ENCODE assay signal across 8 cellular contexts in genomic region chr4:55409468-55410171, GRCh38. TPM values are rescaled to one million over a fixed set of nuclear protein-coding genes. Genes with fewer than 3 reads are reported as not detected.
DNase-seq lines count a peak whose midpoint lies in the region; ATAC-seq and TF ChIP-seq lines count a peak whose summit lies in the region.

No MANE protein-coding gene starts in this region.

- peaks cover 84% of the 10 kb centered on the region for H3K36me3 ChIP-seq in HUES64 (ENCODE audit: insufficient read depth, low read length)
- peaks cover 0 to 80% (median 33%) of the 10 kb centered on the region in 6 donors for H3K36me3 ChIP-seq in spleen

- intact Hi-C loops in spleen (cut with DNase I; ENCODE audit: low total_unique reads): no loop called here

- peaks cover 27% of the 10 kb centered on the region for H3K4me1 Mint-ChIP-seq in stimulated activated naive CD8-positive, alpha-beta T cell treated with anti-CD3 and anti-CD28 coated beads, Interleukin-15, amount 100 ng/mL, for 72 hours

- WGBS in HUES64: 81% methylated on average over 10 of the region's 10 CpGs
- 53 to 63% (median 61%) methylated on average over 10 of the region's 10 CpGs for WGBS in spleen, 5 donors

- TF ChIP-seq POLR2A in spleen (IDR thresholded peaks at IDR 0.05): no peak

- H3K4me3 ChIP-seq in HUES64 (ENCODE audit: low read length): no peak overlapping the region
- H3K4me3 ChIP-seq in epithelial cell of proximal tubule (ENCODE audit: low read depth, low read length): no peak overlapping the region
- no peak overlapping the region for H3K4me3 ChIP-seq in spleen

- peak; percentile 77 for ATAC-seq in GM19438 (IDR thresholded peaks at IDR 0.05; ENCODE audit: low read depth, unreplicated experiment)
- ATAC-seq in stimulated activated naive CD8-positive, alpha-beta T cell treated with anti-CD3 and anti-CD28 coated beads, Interleukin-15, amount 100 ng/mL, for 72 hours: no peak

- H3K4me3 Mint-ChIP-seq in stimulated activated naive CD8-positive, alpha-beta T cell treated with anti-CD3 and anti-CD28 coated beads, Interleukin-15, amount 100 ng/mL, for 72 hours: no peak overlapping the region

- DNase-seq in D341Med (ENCODE audit: low spot score) (peak; percentile 52), epithelial cell of proximal tubule (ENCODE audit: low read depth) (no peak), spleen (no peak), SW 1271 (lab: John Stamatoyannopoulos, UW) (no peak), NCI-H2107 treated with DMSO at 0.1 percent for 48 hours (lab: John Stamatoyannopoulos, UW; ENCODE audit: unreplicated experiment) (no peak)
- no peak for DNase-seq in stimulated activated naive CD8-positive, alpha-beta T cell treated with anti-CD3 and anti-CD28 coated beads, Interleukin-15, amount 100 ng/mL, for 72 hours

- H3K9me3 ChIP-seq in HUES64 (ENCODE audit: insufficient read depth, low read depth, low read length) (no peaks in the 10 kb centered on the region), spleen (no peaks in the 10 kb centered on the region)

- peak overlapping the region in 1 of 2 donors; percentile 50 for H3K27ac Mint-ChIP-seq in stimulated activated naive CD8-positive, alpha-beta T cell treated with anti-CD3 and anti-CD28 coated beads, Interleukin-15, amount 100 ng/mL, for 72 hours

- H3K27me3 ChIP-seq in HUES64 (ENCODE audit: insufficient read depth, low read length): no peaks in the 10 kb centered on the region
- H3K27me3 ChIP-seq in spleen (replicated peaks in 1 of 7): no peaks in the 10 kb centered on the region

- no peak overlapping the region for H3K9ac ChIP-seq in HUES64 (ENCODE audit: low read depth, low read length)

- H3K27me3 Mint-ChIP-seq in stimulated activated naive CD8-positive, alpha-beta T cell treated with anti-CD3 and anti-CD28 coated beads, Interleukin-15, amount 100 ng/mL, for 72 hours: no peaks in the 10 kb centered on the region

- TF ChIP-seq CTCF in epithelial cell of proximal tubule (conservative IDR thresholded peaks at IDR 0.05; ENCODE audit: low read depth, low read length) (peak; percentile 20), spleen (IDR thresholded peaks at IDR 0.05 in 8 of 11, conservative IDR thresholded peaks at IDR 0.05 in 3 of 11) (peak in 6 of 11 experiments; percentile 10 to 38 (median 20))

- H3K27ac ChIP-seq in HUES64 (ENCODE audit: low read depth, low read length) (0 out of 2 replicates have a peak overlapping the region, but pooled peaks have one; percentile 40), spleen (peak overlapping the region in 2 of 8 donors; percentile 21 to 29)

- H3K4me1 ChIP-seq in HUES64 (ENCODE audit: insufficient read depth, low read length) (peaks cover 21% of the 10 kb centered on the region), spleen (peaks cover 5 to 65% (median 43%) of the 10 kb centered on the region in 6 donors)

- no peaks in the 10 kb centered on the region for H3K9me3 Mint-ChIP-seq in stimulated activated naive CD8-positive, alpha-beta T cell treated with anti-CD3 and anti-CD28 coated beads, Interleukin-15, amount 100 ng/mL, for 72 hours

RNA-seq across cellular contexts. Expression of gene TMEM165, which starts 13.9 kb away (rescaled TPM):
- polyA plus RNA-seq in HUES64 (2013, experiment 1 of 2): 57.2 TPM
- 55.2 TPM for polyA plus RNA-seq in HUES64 (2013, experiment 2 of 2)
- 122 and 151 TPM in 2 replicates for total RNA-seq in epithelial cell of proximal tubule
- total RNA-seq in spleen: 100 to 1,000 TPM in 6 of 7 donors, 10 to 100 TPM in 1; 94.8 to 193 (median 160) TPM
- 10 to 100 TPM; 54.3 to 60.3 (median 54.7) TPM for polyA plus RNA-seq in spleen
